13 cellular contexts compared by ENCODE assay signal in genomic region chr10:121516483-121516882, GRCh38.
DNase-seq lines count a peak whose midpoint lies in the region; ATAC-seq and TF ChIP-seq lines count a peak whose summit lies in the region.
"Had no signal": no experiment of that assay in that cellular context is flagged by ENCODE, and none has a peak within 500 bp of the region (broad histone marks: within the 10 kb centered on the region; RNA-seq: fewer than 3 reads in every experiment).

No MANE protein-coding gene starts in this region.

- no peaks in the 10 kb centered on the region for H3K36me3 ChIP-seq in BLaER1 treated with 17β-estradiol and CSF1 and Interleukin-3, amounts not matched to agents 10 nM and 100 nM
- H3K36me3 ChIP-seq in OCI-LY1 (ENCODE audit: insufficient read depth, low read length) (no peaks in the 10 kb centered on the region), colonic mucosa (no peaks in the 10 kb centered on the region), vagina (no peaks in the 10 kb centered on the region)

- no peaks in the 10 kb centered on the region for H3K9me2 ChIP-seq in OCI-LY1 (ENCODE audit: low read depth, low read length)

- no peak overlapping the region for H2AFZ ChIP-seq in OCI-LY1 (ENCODE audit: low read length)

- peak overlapping the region in 1 of 10 experiments; percentile 8; a peak in 1 of 20 replicates for H3K4me3 ChIP-seq in BLaER1 treated with 17β-estradiol and CSF1 and Interleukin-3, amounts not matched to agents 10 nM and 100 nM
- H3K4me3 ChIP-seq in OCI-LY1 (ENCODE audit: low read depth, low read length, poor library complexity, severe bottlenecking) (no peak overlapping the region), colonic mucosa (no peak overlapping the region), vagina (no peak overlapping the region)

- H3K4me2 ChIP-seq in BLaER1 treated with 17β-estradiol and CSF1 and Interleukin-3, amounts not matched to agents 10 nM and 100 nM, result peak overlapping the region; percentile 38 to 69 (median 50)
- peak overlapping the region; percentile 37; the same call in 1 of the 2 replicates for H3K4me2 ChIP-seq in OCI-LY1 (ENCODE audit: low read length)

- peak; percentile 64 for ATAC-seq in GM19025 (IDR thresholded peaks at IDR 0.05; ENCODE audit: low read depth, unreplicated experiment)
- peak; percentile 88 for ATAC-seq in HG02678 (IDR thresholded peaks at IDR 0.05; ENCODE audit: unreplicated experiment)
- ATAC-seq: left colon had no signal

- no peaks in the 10 kb centered on the region for H4K20me1 ChIP-seq in BLaER1 treated with 17β-estradiol and CSF1 and Interleukin-3, amounts not matched to agents 10 nM and 100 nM
- H4K20me1 ChIP-seq in OCI-LY1 (ENCODE audit: insufficient read depth, low read length), result no peaks in the 10 kb centered on the region

- peak overlapping the region in 8 of 11 experiments; percentile 34 to 74 (median 58); a peak in 14 of 22 replicates for H3K27ac ChIP-seq in BLaER1 treated with 17β-estradiol and CSF1 and Interleukin-3, amounts not matched to agents 10 nM and 100 nM
- H3K27ac ChIP-seq in OCI-LY1 (ENCODE audit: low read depth, low read length, poor library complexity, severe bottlenecking), result peak overlapping the region; percentile 66
- no peak overlapping the region for H3K27ac ChIP-seq in colonic mucosa
- H3K27ac ChIP-seq in vagina, result no peak overlapping the region

- H3K27me3 ChIP-seq in BLaER1 treated with 17β-estradiol and CSF1 and Interleukin-3, amounts not matched to agents 10 nM and 100 nM, result no peaks in the 10 kb centered on the region
- H3K27me3 ChIP-seq in OCI-LY1 (ENCODE audit: insufficient read depth, low read length) (no peaks in the 10 kb centered on the region), colonic mucosa (no peaks in the 10 kb centered on the region), vagina (no peaks in the 10 kb centered on the region)

- H3K79me2 ChIP-seq in OCI-LY1 (ENCODE audit: insufficient read depth, low read length), result no peaks in the 10 kb centered on the region

- peaks cover 0 to 4% (median 0%) of the 10 kb centered on the region in 11 experiments; a peak in 2 of 22 replicates for H3K9me3 ChIP-seq in BLaER1 treated with 17β-estradiol and CSF1 and Interleukin-3, amounts not matched to agents 10 nM and 100 nM (replicated peaks in 1 of 11)
- H3K9me3 ChIP-seq in OCI-LY1 (ENCODE audit: low read length) (no peaks in the 10 kb centered on the region), colonic mucosa (no peaks in the 10 kb centered on the region), vagina (no peaks in the 10 kb centered on the region)

- TF ChIP-seq POLR2A in vagina (IDR thresholded peaks at IDR 0.05), result no peak

- intact Hi-C loops in colonic mucosa (cut with DNase I) (no loop called here), vagina (cut with DNase I) (no loop called here)

- DNase-seq in colonic mucosa (no peak), cerebellar cortex (ENCODE audit: low spot score) (no peak), vagina (ENCODE audit: extremely low spot score in 2 of 2) (no peak)
- DNase-seq in effector CD8-positive, alpha-beta T cell (lab: John Stamatoyannopoulos, UW), result no peak
- DNase-seq: activated CD4-positive, alpha-beta T cell treated with anti-CD3 and anti-CD28 coated beads for 4 hours; activated naive CD4-positive, alpha-beta T cell treated with anti-CD3 and anti-CD28 coated beads, Interleukin-2, amount 50 U/mL, for 16 hours; left colon; NCI-H1105; NCI-H526 treated with DMSO at 0.1 percent for 48 hours had no signal

- TF ChIP-seq CTCF in OCI-LY1 (IDR thresholded peaks at IDR 0.05; ENCODE audit: low read length) (no peak), colonic mucosa (IDR thresholded peaks at IDR 0.05) (no peak), vagina (IDR thresholded peaks at IDR 0.05) (no peak)

- H3K4me1 ChIP-seq in BLaER1 treated with 17β-estradiol and CSF1 and Interleukin-3, amounts not matched to agents 10 nM and 100 nM, result peaks cover 10 to 62% (median 39%) of the 10 kb centered on the region in 10 experiments; a peak in 17 of 20 replicates
- H3K4me1 ChIP-seq in OCI-LY1 (ENCODE audit: insufficient read depth, low read length, severe bottlenecking) (peaks cover 8% of the 10 kb centered on the region), colonic mucosa (no peaks in the 10 kb centered on the region), vagina (no peaks in the 10 kb centered on the region)

- H3F3A ChIP-seq in OCI-LY1 (ENCODE audit: insufficient read depth, low read length), result no peaks in the 10 kb centered on the region

- H3K9ac ChIP-seq in BLaER1 treated with 17β-estradiol and CSF1 and Interleukin-3, amounts not matched to agents 10 nM and 100 nM, result peak overlapping the region in 4 of 11 experiments; percentile 21 to 54 (median 32); a peak in 4 of 22 replicates
- H3K9ac ChIP-seq in OCI-LY1 (ENCODE audit: low read length) (no peak overlapping the region), colonic mucosa (ENCODE audit: low read depth in 2 of 2, low read length in 2 of 2) (no peak overlapping the region)

Comparison
In these comparisons a context has a peak if more than half of its experiments do, and no peak if none do; other contexts are left out.
1. H3K27ac ChIP-seq: peak in BLaER1 treated with 17β-estradiol and CSF1 and Interleukin-3, amounts not matched to agents 10 nM and 100 nM (8 of 11) and OCI-LY1 (single experiment); none in colonic mucosa (single experiment) and vagina (single experiment).